In genomic region chr9:104923289-104923688, GRCh38 we compare ENCODE assay signal across 2 cellular contexts.
A peak's percentile ranks its signal among the peaks of the same experiment; 100 is the strongest.
TF ChIP-seq lines count a peak whose summit lies in the region.

No MANE protein-coding gene starts in this region.

TF ChIP-seq in HepG2, 621 proteins besides CTCF, POLR2A, EP300 and RAD21 (continued from another document):
- no peak for TF ChIP-seq SKIL (CRISPR knock-in tag; IDR thresholded peaks at IDR 0.05; ENCODE audit: borderline replicate concordance)
- peak in 1 of 2 experiments; percentile 47; a peak in 1 of 4 replicates for TF ChIP-seq ATF4 (CRISPR knock-in tag; IDR thresholded peaks at IDR 0.05)
- no peak for TF ChIP-seq ZNF557 (CRISPR knock-in tag; IDR thresholded peaks at IDR 0.05)
- TF ChIP-seq FOXO4 (CRISPR knock-in tag; conservative IDR thresholded peaks at IDR 0.05), result no peak
- TF ChIP-seq BCL6 (CRISPR knock-in tag; IDR thresholded peaks at IDR 0.05), result no peak
- TF ChIP-seq CEBPB (IDR thresholded peaks at IDR 0.05; ENCODE audit: borderline replicate concordance, low read depth, low read length), result peak; percentile 72
- TF ChIP-seq ZFP41 (CRISPR knock-in tag; IDR thresholded peaks at IDR 0.05; ENCODE audit: borderline replicate concordance), result no peak
- TF ChIP-seq GLI4 (CRISPR knock-in tag; IDR thresholded peaks at IDR 0.05; ENCODE audit: borderline replicate concordance), result no peak
- TF ChIP-seq CSRNP2 (CRISPR knock-in tag; conservative IDR thresholded peaks at IDR 0.05; ENCODE audit: low read depth), result no peak
- TF ChIP-seq RBFOX2 (IDR thresholded peaks at IDR 0.05; ENCODE audit: low read depth, low read length), result 0 out of 2 replicates have a peak, but pooled peaks have one; percentile 13
- TF ChIP-seq ZNF33B (CRISPR knock-in tag; IDR thresholded peaks at IDR 0.05), result no peak

TF ChIP-seq in HEK293T, 16 proteins besides CTCF, POLR2A, EP300 and RAD21 (continued from another document):
- TF ChIP-seq SP1 (IDR thresholded peaks at IDR 0.05), result no peak
- no peak for TF ChIP-seq FOXK2 (IDR thresholded peaks at IDR 0.05)
